ENCODE assay signal across 20 cellular contexts in the genomic region with DNA sequence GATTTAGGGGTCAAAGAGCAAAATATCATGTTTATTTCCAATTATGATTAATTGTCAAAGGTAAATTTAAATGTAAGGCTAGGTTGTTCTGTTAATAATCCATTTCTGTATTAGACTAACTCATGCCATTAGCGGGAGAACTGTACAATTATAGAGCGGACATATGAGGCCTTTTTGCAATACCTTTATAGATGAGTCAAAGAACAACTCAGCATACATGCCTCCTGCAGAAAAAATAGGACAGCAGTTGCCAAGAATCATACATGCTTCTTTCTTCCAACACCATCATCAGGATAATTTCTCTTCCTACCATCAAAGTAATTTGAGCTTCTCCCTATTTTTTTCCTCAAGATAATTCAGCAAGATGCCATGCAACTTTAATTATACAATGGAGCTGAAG.
DNase-seq lines count a peak whose midpoint lies in the region; ATAC-seq and TF ChIP-seq lines count a peak whose summit lies in the region.
"Had no signal": no experiment of that assay in that cellular context is flagged by ENCODE, and none has a peak within 500 bp of the region (broad histone marks: within the 10 kb centered on the region; RNA-seq: fewer than 3 reads in every experiment).

No MANE protein-coding gene starts in this region.

- no peaks in the 10 kb centered on the region for H3K9me3 ChIP-seq in PC-3 (ENCODE audit: low read length)
- H3K9me3 ChIP-seq in transverse colon, result no peaks in the 10 kb centered on the region
- H3K9me3 ChIP-seq: A549, BLaER1, Caco-2, HAP-1 had no signal

- POLR2A ChIA-PET in PC-3 (lab: Charles Lee; ENCODE audit: unreplicated experiment), result no interaction called here

- no peak for TF ChIP-seq POLR2A in transverse colon (IDR thresholded peaks at IDR 0.05)

- TF ChIP-seq EP300 in transverse colon (IDR thresholded peaks at IDR 0.05; ENCODE audit: low read depth), result no peak

- no peaks in the 10 kb centered on the region for H3K27me3 ChIP-seq in PC-3 (ENCODE audit: low read length)
- H3K27me3 ChIP-seq in transverse colon, result no peaks in the 10 kb centered on the region
- H3K27me3 ChIP-seq: BLaER1 had no signal

- no TSS peak for BruUV-seq in PC-3 (replicated peaks; lab: Mats Ljungman, UMichigan)

- H3K36me3 ChIP-seq in PC-3 (ENCODE audit: low read depth, low read length) (no peaks in the 10 kb centered on the region), transverse colon (no peaks in the 10 kb centered on the region)
- H3K36me3 ChIP-seq: BLaER1, HAP-1 had no signal

- H3K79me2 ChIP-seq in PC-3 (ENCODE audit: low read length), result no peaks in the 10 kb centered on the region

- H3K4me1 ChIP-seq in PC-3 (ENCODE audit: insufficient read depth, low read length), result no peaks in the 10 kb centered on the region
- no peaks in the 10 kb centered on the region for H3K4me1 ChIP-seq in transverse colon
- H3K4me1 ChIP-seq: A549, BLaER1, Caco-2 had no signal

- DNase-seq in HT1080 (ENCODE audit: low read depth) (peak; percentile 4), PC-3 (peak; percentile 15), HPDE6-E6E7 (ENCODE audit: extremely low spot score) (no peak), transverse colon (no peak), Ammon's horn (ENCODE audit: low spot score) (no peak)
- DNase-seq: 8988T; ACHN; AML-193; Caco-2; CD4-positive, CD25-positive, alpha-beta regulatory T cell; CD8-positive, alpha-beta T cell; DMS153; DND-41; GOT3; HFFc6 had no signal

- H4K20me1 ChIP-seq in PC-3 (ENCODE audit: low read length), result no peaks in the 10 kb centered on the region
- H4K20me1 ChIP-seq: BLaER1 had no signal

- no peak overlapping the region for H3K27ac ChIP-seq in PC-3 (ENCODE audit: low read length)
- no peak overlapping the region for H3K27ac ChIP-seq in transverse colon
- H3K27ac ChIP-seq: A549, BLaER1, C4-2B had no signal

- CTCF ChIA-PET in PC-3 (lab: Charles Lee), result no interaction called here

- WGBS in transverse colon (ENCODE audit: low coverage in 1 of 2), 2 donors, result 94 to 98% methylated on average over 2 of the region's 2 CpGs

- H3K9ac ChIP-seq in PC-3 (ENCODE audit: low read length), result no peak overlapping the region
- H3K9ac ChIP-seq: BLaER1 had no signal

- H3K4me3 ChIP-seq in PC-3 (ENCODE audit: low read length) (no peak overlapping the region), transverse colon (no peak overlapping the region)
- H3K4me3 ChIP-seq: A549, BLaER1, HAP-1 had no signal

- ATAC-seq in PC-3 (no peak), SK-N-SH treated with all-trans-retinoic acid at 6 μM for 48 hours (peak; percentile 76)
- ATAC-seq: A549; CD8-positive, alpha-beta T cell had no signal

- no peak overlapping the region for H3K4me2 ChIP-seq in PC-3 (ENCODE audit: low read length)
- H3K4me2 ChIP-seq: A549, BLaER1 had no signal

- TF ChIP-seq CTCF in PC-3 (conservative IDR thresholded peaks at IDR 0.05; ENCODE audit: low read depth, low read length) (no peak), transverse colon (IDR thresholded peaks at IDR 0.05) (no peak)

- no peaks in the 10 kb centered on the region for H3K9me2 ChIP-seq in PC-3 (replicated peaks; ENCODE audit: low read length)

- intact Hi-C loops in PC-3 (cut with micrococcal nuclease), result no loop called here
- intact Hi-C loops in transverse colon (cut with DNase I; ENCODE audit: low total_unique reads), result no loop called here

- no peaks in the 10 kb centered on the region for H3F3A ChIP-seq in PC-3 (ENCODE audit: low read length, unreplicated experiment)

- H2AFZ ChIP-seq in PC-3 (ENCODE audit: low read length), result no peak overlapping the region

- in situ Hi-C loops in transverse colon (cut with MboI; ENCODE audit: low pct_ligation_motif_present in 1 of 4, low pct_unique_long_range_greater_than_20kb in 1 of 4, low sequenced_read_pairs in 3 of 4), result no loop called here

TF ChIP-seq in SK-N-SH treated with all-trans-retinoic acid at 6 μM for 48 hours, 23 proteins besides CTCF, POLR2A, EP300 and RAD21:
- TF ChIP-seq, protein P1, sequence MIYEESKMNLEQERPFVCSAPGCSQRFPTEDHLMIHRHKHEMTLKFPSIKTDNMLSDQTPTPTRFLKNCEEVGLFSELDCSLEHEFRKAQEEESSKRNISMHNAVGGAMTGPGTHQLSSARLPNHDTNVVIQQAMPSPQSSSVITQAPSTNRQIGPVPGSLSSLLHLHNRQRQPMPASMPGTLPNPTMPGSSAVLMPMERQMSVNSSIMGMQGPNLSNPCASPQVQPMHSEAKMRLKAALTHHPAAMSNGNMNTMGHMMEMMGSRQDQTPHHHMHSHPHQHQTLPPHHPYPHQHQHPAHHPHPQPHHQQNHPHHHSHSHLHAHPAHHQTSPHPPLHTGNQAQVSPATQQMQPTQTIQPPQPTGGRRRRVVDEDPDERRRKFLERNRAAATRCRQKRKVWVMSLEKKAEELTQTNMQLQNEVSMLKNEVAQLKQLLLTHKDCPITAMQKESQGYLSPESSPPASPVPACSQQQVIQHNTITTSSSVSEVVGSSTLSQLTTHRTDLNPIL (CRISPR knock-in tag; IDR thresholded peaks at IDR 0.05; ENCODE audit: low read depth), result no peak
TF ChIP-seq in SK-N-SH treated with all-trans-retinoic acid at 6 μM for 48 hours: peak in this region for 0.

Comparison
In these comparisons a context has a peak if more than half of its experiments do, and no peak if none do; other contexts are left out.
1. DNase-seq: peak in HT1080 (single experiment) and PC-3 (single experiment); none in HPDE6-E6E7 (single experiment), transverse colon (single experiment) and Ammon's horn (single experiment).